In genomic region chr7:135211179-135211945, GRCh38 we compare ENCODE assay signal across 8 cellular contexts.
DNase-seq lines count a peak whose midpoint lies in the region; ATAC-seq lines count a peak whose summit lies in the region.

Gene WDR91 (minus strand): TSS chr7:135211526. CDS start chr7:135211502, 24 bp downstream.

- DNase-seq in AG20443 (ENCODE audit: low spot score) = peak; percentile 100
- peak; percentile 71 for DNase-seq in NCI-H345 treated with DMSO at 0.1 percent for 48 hours (lab: John Stamatoyannopoulos, UW; ENCODE audit: unreplicated experiment)
- DNase-seq in activated CD4-positive, CD25-positive, alpha-beta regulatory T cell (lab: John Stamatoyannopoulos, UW) = peak; percentile 91 to 97 (median 95)
- DNase-seq in caudate nucleus (lab: John Stamatoyannopoulos, UW) = peak; percentile 34 to 99 (median 95)
- peak; percentile 99 for DNase-seq in islet precursor cell
- peak; percentile 93 to 96 (median 96) for DNase-seq in stimulated activated CD4-positive, alpha-beta T cell treated with anti-CD3 and anti-CD28 coated beads, Interleukin-12 subunit alpha, Interleukin-12 subunit beta, amount 100 ng/mL, for 48 hours (ENCODE audit: low read depth in 2 of 3, low spot score in 1 of 3)

- ATAC-seq in GM19043 (IDR thresholded peaks at IDR 0.05; ENCODE audit: low read depth, unreplicated experiment) (peak; percentile 69), HG03354 (IDR thresholded peaks at IDR 0.05; ENCODE audit: poor library complexity, severe bottlenecking, unreplicated experiment) (peak; percentile 84)

- H3K27ac ChIP-seq in caudate nucleus (ENCODE audit: low read depth, low read length) = peak within 1 kb of the TSS; percentile 88

Comparison
In these comparisons a context has a peak if more than half of its experiments do, and no peak if none do; other contexts are left out.
1. Peak in every context shown above with its lines: DNase-seq, ATAC-seq and H3K27ac ChIP-seq.